ENCODE assay signal across 9 cellular contexts in the genomic region with DNA sequence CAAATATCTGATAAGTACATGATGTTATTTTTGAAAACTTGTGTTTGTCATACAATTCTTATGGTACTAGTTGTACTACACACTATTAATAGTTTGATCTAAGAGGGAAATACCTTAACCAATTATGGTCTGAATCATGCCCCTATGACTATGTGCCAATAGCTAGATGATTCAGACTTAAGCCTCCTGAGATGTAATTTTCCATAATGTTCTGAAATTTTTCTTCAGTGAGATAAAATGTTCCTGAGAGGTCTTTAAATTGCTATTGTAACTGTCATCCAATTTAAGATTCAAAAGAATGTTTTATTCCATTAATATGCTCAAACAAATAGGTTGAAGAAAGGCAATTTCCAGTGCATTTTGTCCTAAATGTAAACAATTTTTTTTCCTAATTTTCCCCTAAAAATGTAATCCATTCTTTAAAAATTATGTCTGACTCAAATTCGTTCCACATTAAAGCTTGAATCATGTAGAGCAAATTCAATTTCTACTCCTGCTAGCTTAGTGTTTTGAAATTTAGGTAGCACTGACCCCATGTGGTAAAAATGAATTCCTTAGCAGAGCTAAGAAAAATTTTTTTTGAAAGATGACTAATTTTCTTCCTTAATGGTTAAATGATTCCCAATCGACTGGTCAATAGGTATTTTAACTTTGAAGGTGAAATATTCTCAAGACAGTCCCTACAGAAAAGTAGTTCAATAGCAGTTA.
DNase-seq lines count a peak whose midpoint lies in the region; ATAC-seq and TF ChIP-seq lines count a peak whose summit lies in the region.
"Had no signal": no experiment of that assay in that cellular context is flagged by ENCODE, and none has a peak within 500 bp of the region (broad histone marks: within the 10 kb centered on the region; RNA-seq: fewer than 3 reads in every experiment).

No MANE protein-coding gene starts in this region.

- no peak overlapping the region for H3K9ac ChIP-seq in MM.1S (ENCODE audit: low read length)

- H3K4me2 ChIP-seq in MM.1S (ENCODE audit: low read depth, low read length): no peak overlapping the region

- no peaks in the 10 kb centered on the region for H3K4me1 ChIP-seq in MM.1S (ENCODE audit: low read length)

- no peaks in the 10 kb centered on the region for H4K20me1 ChIP-seq in MM.1S (ENCODE audit: insufficient read depth, low read length)

- no peaks in the 10 kb centered on the region for H3K9me3 ChIP-seq in MM.1S (replicated peaks; ENCODE audit: insufficient read depth, low read length)

- no peaks in the 10 kb centered on the region for H3F3A ChIP-seq in MM.1S (ENCODE audit: insufficient read depth, low read length)

- TF ChIP-seq CTCF in MM.1S (IDR thresholded peaks at IDR 0.05; ENCODE audit: low read length) (peak; percentile 32), epithelial cell of esophagus (IDR thresholded peaks at IDR 0.05; ENCODE audit: insufficient read depth, low read depth, low read length, missing control alignments) (no peak), retinal pigment epithelial cell (conservative IDR thresholded peaks at IDR 0.05; ENCODE audit: low read depth, low read length) (peak; percentile 36)

- DNase-seq in NCI-H446 (lab: John Stamatoyannopoulos, UW) (peak; percentile 0 to 4), NCI-H446 treated with DMSO at 0.1 percent for 48 hours (lab: John Stamatoyannopoulos, UW) (no peak), MM.1S (no peak), epithelial cell of esophagus (ENCODE audit: low read depth) (peak; percentile 75), retinal pigment epithelial cell (ENCODE audit: low read depth) (peak; percentile 75), KG1 (lab: John Stamatoyannopoulos, UW) (no peak), SHP77 (lab: John Stamatoyannopoulos, UW) (no peak)
- DNase-seq: CD4-positive, alpha-beta memory T cell had no signal

- no peak for ATAC-seq in GM21515 (IDR thresholded peaks at IDR 0.05; ENCODE audit: unreplicated experiment)

- no peaks in the 10 kb centered on the region for H3K36me3 ChIP-seq in MM.1S (replicated peaks; ENCODE audit: insufficient read depth, low read length)

- H3K27ac ChIP-seq in MM.1S (ENCODE audit: low read length): no peak overlapping the region

- no peak overlapping the region for H2AFZ ChIP-seq in MM.1S (ENCODE audit: low read length)

- no peaks in the 10 kb centered on the region for H3K79me2 ChIP-seq in MM.1S (ENCODE audit: low read length)

- no peak overlapping the region for H3K4me3 ChIP-seq in MM.1S (ENCODE audit: low read length)
- H3K4me3 ChIP-seq in epithelial cell of esophagus (ENCODE audit: low read length): no peak overlapping the region
- no peak overlapping the region for H3K4me3 ChIP-seq in retinal pigment epithelial cell (ENCODE audit: low read length)

- no peaks in the 10 kb centered on the region for H3K27me3 ChIP-seq in MM.1S (replicated peaks; ENCODE audit: insufficient read depth, low read length)

- H3K9me2 ChIP-seq in MM.1S (replicated peaks; ENCODE audit: insufficient read depth, low read length): no peaks in the 10 kb centered on the region

Comparison
In these comparisons a context has a peak if more than half of its experiments do, and no peak if none do; other contexts are left out.
1. DNase-seq: peak in NCI-H446 (2 of 2), epithelial cell of esophagus (single experiment) and retinal pigment epithelial cell (single experiment); none in NCI-H446 treated with DMSO at 0.1 percent for 48 hours (single experiment), MM.1S (single experiment), KG1 (single experiment) and SHP77 (0 of 2).